In the genomic region with DNA sequence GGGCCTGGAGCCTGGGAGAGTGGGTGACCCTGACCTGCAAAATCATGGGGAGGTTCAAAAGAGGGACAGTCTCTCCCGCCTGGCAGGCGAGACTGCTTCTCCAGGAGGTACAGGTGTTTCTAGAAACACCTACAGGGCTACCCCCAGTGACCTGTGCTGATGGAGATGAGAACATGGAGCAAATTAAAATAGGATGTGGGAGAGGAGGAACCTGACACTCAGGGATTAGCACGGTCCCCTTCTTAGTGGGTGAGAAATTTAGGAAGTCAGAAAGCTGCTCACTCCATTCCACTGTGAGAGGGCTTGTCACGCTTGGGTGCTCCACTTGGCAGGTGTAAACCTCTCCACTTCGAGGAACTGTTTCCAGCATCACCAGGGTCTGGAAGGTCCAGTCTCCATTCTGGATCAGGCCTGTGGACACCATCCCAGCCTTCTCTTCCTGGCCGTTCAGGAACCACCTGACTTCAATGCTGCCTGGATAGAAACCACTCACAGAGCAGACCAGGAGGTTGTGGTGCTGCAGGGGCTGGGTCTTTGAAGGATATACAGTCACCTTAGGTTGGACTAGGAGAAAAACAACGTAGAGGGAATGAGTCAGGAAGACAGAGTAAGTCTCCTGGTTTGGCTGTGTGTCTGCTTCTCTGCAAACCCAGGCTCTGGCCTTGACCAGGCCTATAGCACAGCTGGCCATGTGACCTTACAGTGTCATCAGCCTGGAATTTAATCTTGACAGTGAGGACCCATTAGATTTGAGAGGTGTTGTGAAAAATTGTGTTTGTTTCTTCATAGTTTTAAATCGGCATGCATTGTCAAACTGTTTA, we compare ENCODE assay signal across 21 cellular contexts. TPM values are rescaled to one million over a fixed set of nuclear protein-coding genes. Genes with fewer than 3 reads are reported as not detected.
"Had no signal": no experiment of that assay in that cellular context is flagged by ENCODE, and none has a peak within 500 bp of the region (broad histone marks: within the 10 kb centered on the region; RNA-seq: fewer than 3 reads in every experiment).

No MANE protein-coding gene starts in this region.

- H3K4me3 Mint-ChIP-seq: activated CD4-positive, alpha-beta memory T cell treated with anti-CD3 and anti-CD28 coated beads, Interleukin-2, amount 10 ng/mL, durations not matched to agents 7 days and 5 days; activated CD4-positive, alpha-beta T cell treated with anti-CD3 and anti-CD28 coated beads for 36 hours; activated naive CD4-positive, alpha-beta T cell treated with anti-CD3 and anti-CD28 coated beads for 36 hours; endodermal cell; naive thymus-derived CD8-positive, alpha-beta T cell had no signal

- H3K36me3 Mint-ChIP-seq: naive thymus-derived CD8-positive, alpha-beta T cell had no signal

- H3K4me3 ChIP-seq: body of pancreas had no signal

- H3K9me3 Mint-ChIP-seq: activated CD4-positive, alpha-beta memory T cell treated with anti-CD3 and anti-CD28 coated beads, Interleukin-2, amount 10 ng/mL, durations not matched to agents 7 days and 5 days; activated naive CD4-positive, alpha-beta T cell treated with anti-CD3 and anti-CD28 coated beads for 36 hours; activated T-helper 1 cell treated with anti-CD3 and anti-CD28 coated beads, Interleukin-12 subunit alpha, Interleukin-12 subunit beta, Interleukin-2, Interleukin-4 antibody, amounts not matched to agents 30 ng/mL and 10 ng/mL and 1 ng/mL, durations not matched to agents 14 hours and 24 hours and 36 hours; naive thymus-derived CD8-positive, alpha-beta T cell had no signal

- ATAC-seq: activated CD4-positive, alpha-beta T cell treated with anti-CD3 and anti-CD28 coated beads for 36 hours; body of pancreas; left colon; naive thymus-derived CD8-positive, alpha-beta T cell had no signal

- H3K9me3 ChIP-seq: body of pancreas had no signal

- H3K27me3 Mint-ChIP-seq: activated CD4-positive, alpha-beta T cell treated with anti-CD3 and anti-CD28 coated beads for 36 hours had no signal

- H3K27ac ChIP-seq: body of pancreas, VCaP had no signal

- H3K4me1 ChIP-seq: body of pancreas had no signal

- H3K27ac Mint-ChIP-seq: activated CD4-positive, alpha-beta memory T cell treated with anti-CD3 and anti-CD28 coated beads, Interleukin-2, amount 10 ng/mL, durations not matched to agents 7 days and 5 days; activated CD4-positive, alpha-beta T cell treated with anti-CD3 and anti-CD28 coated beads for 36 hours; activated naive CD4-positive, alpha-beta T cell treated with anti-CD3 and anti-CD28 coated beads for 36 hours; activated T-helper 1 cell treated with anti-CD3 and anti-CD28 coated beads, Interleukin-12 subunit alpha, Interleukin-12 subunit beta, Interleukin-2, Interleukin-4 antibody, amounts not matched to agents 30 ng/mL and 10 ng/mL and 1 ng/mL, durations not matched to agents 14 hours and 24 hours and 36 hours; endodermal cell; naive thymus-derived CD8-positive, alpha-beta T cell had no signal

- DNase-seq: activated CD4-positive, alpha-beta memory T cell treated with anti-CD3 and anti-CD28 coated beads, Interleukin-2, amount 10 ng/mL, durations not matched to agents 7 days and 5 days; activated CD4-positive, alpha-beta T cell treated with anti-CD3 and anti-CD28 coated beads for 36 hours; activated naive CD4-positive, alpha-beta T cell treated with anti-CD3 and anti-CD28 coated beads for 36 hours; amniotic stem cell; body of pancreas; cerebellar nuclear complex; endodermal cell; erythroblast; hippocampal formation; left colon; naive thymus-derived CD8-positive, alpha-beta T cell; nucleus accumbens; right cardiac atrium; stimulated activated naive CD4-positive, alpha-beta T cell; substantia nigra; SW 1271; T-helper 9 cell had no signal

RNA-seq across cellular contexts. Expression of gene HLA-DQA1, which starts 55.7 kb away (rescaled TPM):
- total RNA-seq: dermis microvascular lymphatic vessel endothelial cell, lung microvascular endothelial cell had no signal
